7 cellular contexts compared by ENCODE assay signal in genomic region chr16:75420987-75421819, GRCh38. TPM values are rescaled to one million over a fixed set of nuclear protein-coding genes. Genes with fewer than 3 reads are reported as not detected.
DNase-seq lines count a peak whose midpoint lies in the region; ATAC-seq, FAIRE-seq and TF ChIP-seq lines count a peak whose summit lies in the region.

No MANE protein-coding gene starts in this region.

- no peak overlapping the region for H4K8ac ChIP-seq in mesendoderm (ENCODE audit: low read depth, low read length)

- no peak overlapping the region for H3K23ac ChIP-seq in mesendoderm (ENCODE audit: low read length)

- H3K4me2 ChIP-seq in mesendoderm (ENCODE audit: low read length) = no peak overlapping the region

- WGBS in ectodermal cell, 2 experiments = 45 to 48% methylated on average over 8 of the region's 8 CpGs
- no CpG with 5 or more reads among the region's 8 CpGs for WGBS in mesendoderm (ENCODE audit: extremely low coverage, insufficient coverage, low lambda C conversion rate)
- 35 to 38% methylated on average over 8 of the region's 8 CpGs for WGBS in tibial nerve, 2 donors

- no peak for FAIRE-seq in GM12892 (lab: Jason Lieb, UNC)

- TF ChIP-seq CTCF in RWPE1 (conservative IDR thresholded peaks at IDR 0.05; ENCODE audit: low read depth) (no peak), tibial nerve (IDR thresholded peaks at IDR 0.05) (no peak)

- CTCF ChIA-PET in RWPE1 (lab: Yijun Ruan, JAX) = no interaction called here

- H3K18ac ChIP-seq in mesendoderm (ENCODE audit: low read length) = no peak overlapping the region

- H3K9me3 ChIP-seq in ectodermal cell (ENCODE audit: control insufficient read depth, low read length) = no peaks in the 10 kb centered on the region
- no peaks in the 10 kb centered on the region for H3K9me3 ChIP-seq in tibial nerve

- ATAC-seq in GM18868 (IDR thresholded peaks at IDR 0.05; ENCODE audit: unreplicated experiment) (peak; percentile 80), HG02938 (IDR thresholded peaks at IDR 0.05; ENCODE audit: unreplicated experiment) (peak; percentile 82)

- peaks cover 4% of the 10 kb centered on the region for H3K79me1 ChIP-seq in mesendoderm (ENCODE audit: low read length)

- H3K36me3 ChIP-seq in ectodermal cell (ENCODE audit: control insufficient read depth, insufficient read depth, low read length) = no peaks in the 10 kb centered on the region
- no peaks in the 10 kb centered on the region for H3K36me3 ChIP-seq in mesendoderm (ENCODE audit: control insufficient read depth, insufficient read depth, low read length)
- H3K36me3 ChIP-seq in tibial nerve = no peaks in the 10 kb centered on the region

- H3K4me3 ChIP-seq in ectodermal cell (ENCODE audit: insufficient read depth, low read depth, low read length) = no peak overlapping the region
- H3K4me3 ChIP-seq in mesendoderm (ENCODE audit: low read length) = no peak overlapping the region
- no peak overlapping the region for H3K4me3 ChIP-seq in tibial nerve

- peak overlapping the region; percentile 50 for H4K5ac ChIP-seq in mesendoderm (ENCODE audit: low read length)

- TF ChIP-seq POLR2A in tibial nerve (IDR thresholded peaks at IDR 0.05) = no peak
- TF ChIP-seq POLR2A in GM12892 (IDR thresholded peaks at IDR 0.05; ENCODE audit: low read depth, low read length) = no peak

- POLR2A ChIA-PET in RWPE1 (lab: Yijun Ruan, JAX; ENCODE audit: low non-redundant PET) = interaction anchor here (0.9 to 1.7 kb wide), 2 partner anchors 11 to 202 kb away, joined by 3 to 8 read pairs; partner anchors contain the start of gene ADAT1

- no peak overlapping the region for H2AK5ac ChIP-seq in mesendoderm (ENCODE audit: low read length)

- H3K4me1 ChIP-seq in ectodermal cell (ENCODE audit: control insufficient read depth, insufficient read depth, low read length) = peaks cover 9% of the 10 kb centered on the region
- peaks cover 4% of the 10 kb centered on the region for H3K4me1 ChIP-seq in mesendoderm (ENCODE audit: control insufficient read depth, low read depth, low read length)
- H3K4me1 ChIP-seq in tibial nerve = peaks cover 0 to 32% (median 6%) of the 10 kb centered on the region in 4 donors

- H3K27me3 ChIP-seq in ectodermal cell (ENCODE audit: control insufficient read depth, insufficient read depth, low read length, poor library complexity, severe bottlenecking) = no peaks in the 10 kb centered on the region
- H3K27me3 ChIP-seq in mesendoderm (ENCODE audit: insufficient read depth, low read length, poor library complexity) = no peaks in the 10 kb centered on the region
- no peaks in the 10 kb centered on the region for H3K27me3 ChIP-seq in tibial nerve

- H2BK5ac ChIP-seq in mesendoderm (ENCODE audit: low read length) = no peak overlapping the region

- H2BK15ac ChIP-seq in mesendoderm (replicated peaks; ENCODE audit: low read depth) = no peak overlapping the region

- H3K9ac ChIP-seq in mesendoderm (ENCODE audit: low read length) = peak overlapping the region; percentile 67

- DNase-seq in RWPE1 (ENCODE audit: low spot score) (no peak), mesendoderm (peak; percentile 93), tibial nerve (ENCODE audit: low spot score in 2 of 2) (peak; percentile 30 to 35), GM12892 (ENCODE audit: insufficient read length) (no peak)

- H3K27ac ChIP-seq in RWPE1 (peak overlapping the region; percentile 64), ectodermal cell (ENCODE audit: insufficient read depth, low read depth, low read length, poor library complexity, severe bottlenecking) (peak overlapping the region; percentile 32), mesendoderm (ENCODE audit: low read depth, low read length) (no peak overlapping the region), tibial nerve (peak overlapping the region in 1 of 4 donors; percentile 15)

- TF ChIP-seq EP300 in tibial nerve (IDR thresholded peaks at IDR 0.05) = no peak

- H2BK120ac ChIP-seq in mesendoderm (ENCODE audit: low read depth, low read length) = no peak overlapping the region

- peak overlapping the region; percentile 78 for H3K56ac ChIP-seq in mesendoderm (ENCODE audit: low read length)

- H3K79me2 ChIP-seq in mesendoderm (ENCODE audit: control insufficient read depth, insufficient read depth, low read length) = peaks cover 36% of the 10 kb centered on the region

- no peak overlapping the region for H3K4ac ChIP-seq in mesendoderm (ENCODE audit: low read depth, low read length)

RNA-seq across cellular contexts. Expression of gene CFDP1, which starts 12.1 kb away (rescaled TPM):
- 110 TPM for polyA plus RNA-seq in ectodermal cell (2013, experiment 1 of 4)
- polyA plus RNA-seq in ectodermal cell (2013, experiment 2 of 4) = 100 TPM
- 88.8 TPM for polyA plus RNA-seq in ectodermal cell (2013, experiment 3 of 4)
- 93.1 TPM for polyA plus RNA-seq in ectodermal cell (2013, experiment 4 of 4)
- polyA plus RNA-seq in mesendoderm (2013, experiment 1 of 2) = 101 TPM
- polyA plus RNA-seq in mesendoderm (2013, experiment 2 of 2) = 104 TPM
- total RNA-seq in tibial nerve = 100 to 1,000 TPM in 1 of 4 donors, 10 to 100 TPM in 3; 35.6 to 120 (median 62.4) TPM
- polyA plus RNA-seq in GM12892 (2012; ENCODE audit: missing spikeins) = 55.3 TPM

RNA-seq across cellular contexts. Expression of gene TMEM170A, which starts 43.3 kb away (rescaled TPM):
- polyA plus RNA-seq in ectodermal cell (2013, experiment 1 of 4) = 33.8 TPM
- 33.1 TPM for polyA plus RNA-seq in ectodermal cell (2013, experiment 2 of 4)
- 24.2 TPM for polyA plus RNA-seq in ectodermal cell (2013, experiment 3 of 4)
- 27.3 TPM for polyA plus RNA-seq in ectodermal cell (2013, experiment 4 of 4)
- 25.7 TPM for polyA plus RNA-seq in mesendoderm (2013, experiment 1 of 2)
- polyA plus RNA-seq in mesendoderm (2013, experiment 2 of 2) = 26.3 TPM
- total RNA-seq in tibial nerve = 10 to 100 TPM; 14.1 to 36.6 (median 21.8) TPM
- polyA plus RNA-seq in GM12892 (2012; ENCODE audit: missing spikeins) = 16.5 TPM

Comparison
In these comparisons a context has a peak if more than half of its experiments do, and no peak if none do; other contexts are left out.
1. DNase-seq: peak in mesendoderm (single experiment) and tibial nerve (2 of 2); none in RWPE1 (single experiment) and GM12892 (single experiment).